In genomic region chr16:89401205-89401604, GRCh38 we compare ENCODE assay signal across 2 cellular contexts.
TF ChIP-seq lines count a peak whose summit lies in the region.

No MANE protein-coding gene starts in this region.

TF ChIP-seq in HEK293, 187 proteins besides CTCF, POLR2A, EP300 and RAD21 (continued from another document):
- no peak for TF ChIP-seq ZBTB17 (tag by site-specific recombination; IDR thresholded peaks at IDR 0.05)
- TF ChIP-seq ZNF426 (tag by site-specific recombination; IDR thresholded peaks at IDR 0.05) = no peak
- peak; percentile 70; the same call in 1 of the 2 replicates for TF ChIP-seq ZNF660 (tag by site-specific recombination; IDR thresholded peaks at IDR 0.05)
- no peak for TF ChIP-seq ZSCAN5A (tag by site-specific recombination; IDR thresholded peaks at IDR 0.05)

TF ChIP-seq in GM12878, 131 proteins besides CTCF, POLR2A, EP300 and RAD21 (continued from another document):
- TF ChIP-seq ZNF687 (IDR thresholded peaks at IDR 0.05) (no peak), HDGF (IDR thresholded peaks at IDR 0.05) (no peak), ZNF217 (IDR thresholded peaks at IDR 0.05) (no peak), NFIC (IDR thresholded peaks at IDR 0.05; ENCODE audit: low read depth, low read length) (no peak), TCF12 (IDR thresholded peaks at IDR 0.05; ENCODE audit: low read depth, low read length) (no peak), CREB1 (IDR thresholded peaks at IDR 0.05; ENCODE audit: low read depth) (no peak), RFX5 (IDR thresholded peaks at IDR 0.05; ENCODE audit: low read depth, low read length) (no peak), SMAD5 (IDR thresholded peaks at IDR 0.05; ENCODE audit: low read depth) (no peak), ZSCAN29 (IDR thresholded peaks at IDR 0.05) (no peak), ATF2 (IDR thresholded peaks at IDR 0.05; ENCODE audit: low read length) (no peak), NR2F1 (conservative IDR thresholded peaks at IDR 0.05) (no peak), BRCA1 (IDR thresholded peaks at IDR 0.05; ENCODE audit: low read depth, low read length) (no peak), TAF1 (IDR thresholded peaks at IDR 0.05; ENCODE audit: borderline replicate concordance, low read depth, low read length) (no peak), ZNF207 (IDR thresholded peaks at IDR 0.05; ENCODE audit: borderline replicate concordance) (no peak), CEBPB (IDR thresholded peaks at IDR 0.05; ENCODE audit: borderline replicate concordance in 1 of 2, low read depth in 2 of 2, low read length in 2 of 2) (no peak)
